2 cellular contexts compared by ENCODE assay signal in the genomic region with DNA sequence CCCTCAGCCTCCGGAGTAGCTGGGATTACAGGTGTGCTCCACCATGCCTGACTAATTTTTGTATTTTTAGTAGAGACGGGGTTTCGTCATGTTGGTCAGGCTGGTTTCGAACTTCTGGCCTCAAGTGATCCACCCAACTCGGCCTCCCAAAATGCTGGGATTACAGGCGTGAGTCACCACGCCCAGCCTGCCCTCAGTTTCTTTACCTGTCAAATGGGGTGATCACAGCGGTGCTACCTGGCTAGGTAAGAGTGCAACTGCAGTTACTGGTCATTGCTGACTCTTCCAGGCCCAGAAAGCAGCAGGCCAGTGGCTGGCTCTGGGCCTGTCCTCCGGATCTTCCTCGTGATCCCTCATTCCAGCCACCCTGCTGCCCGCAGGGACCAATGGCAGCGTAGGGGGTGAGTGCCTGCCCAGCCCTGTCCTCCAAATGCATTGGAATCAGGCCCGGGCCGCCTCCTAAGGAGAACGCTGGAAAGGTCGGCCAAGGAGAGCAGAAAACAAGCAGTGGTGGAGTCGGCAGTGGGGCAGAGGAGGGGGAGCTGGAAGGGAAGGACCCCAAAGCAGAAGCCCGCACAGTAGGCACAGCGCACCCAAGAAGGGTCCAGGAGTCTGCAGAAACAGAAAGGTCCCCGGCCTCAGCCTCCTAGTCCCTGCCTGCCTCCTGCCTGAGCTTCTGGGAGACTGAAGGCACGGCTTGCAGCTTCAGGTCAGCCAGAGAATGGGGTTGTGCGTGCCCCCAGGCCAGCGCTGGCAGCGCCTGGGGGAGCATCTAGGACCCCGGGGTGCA.
A peak's percentile ranks its signal among the peaks of the same experiment; 100 is the strongest.
TF ChIP-seq lines count a peak whose summit lies in the region.

No MANE protein-coding gene starts in this region.

TF ChIP-seq in A549, 52 proteins besides CTCF, POLR2A, EP300 and RAD21:
- TF ChIP-seq RFX5 (IDR thresholded peaks at IDR 0.05), result no peak
- TF ChIP-seq, protein P1, sequence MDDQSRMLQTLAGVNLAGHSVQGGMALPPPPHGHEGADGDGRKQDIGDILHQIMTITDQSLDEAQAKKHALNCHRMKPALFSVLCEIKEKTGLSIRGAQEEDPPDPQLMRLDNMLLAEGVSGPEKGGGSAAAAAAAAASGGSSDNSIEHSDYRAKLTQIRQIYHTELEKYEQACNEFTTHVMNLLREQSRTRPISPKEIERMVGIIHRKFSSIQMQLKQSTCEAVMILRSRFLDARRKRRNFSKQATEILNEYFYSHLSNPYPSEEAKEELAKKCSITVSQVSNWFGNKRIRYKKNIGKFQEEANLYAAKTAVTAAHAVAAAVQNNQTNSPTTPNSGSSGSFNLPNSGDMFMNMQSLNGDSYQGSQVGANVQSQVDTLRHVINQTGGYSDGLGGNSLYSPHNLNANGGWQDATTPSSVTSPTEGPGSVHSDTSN (IDR thresholded peaks at IDR 0.05), result no peak
- TF ChIP-seq, protein P2, sequence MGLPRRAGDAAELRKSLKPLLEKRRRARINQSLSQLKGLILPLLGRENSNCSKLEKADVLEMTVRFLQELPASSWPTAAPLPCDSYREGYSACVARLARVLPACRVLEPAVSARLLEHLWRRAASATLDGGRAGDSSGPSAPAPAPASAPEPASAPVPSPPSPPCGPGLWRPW (IDR thresholded peaks at IDR 0.05), result no peak
- TF ChIP-seq TFCP2L1 (CRISPR knock-in tag; IDR thresholded peaks at IDR 0.05), result no peak
- TF ChIP-seq CBX8 (IDR thresholded peaks at IDR 0.05), result no peak
- TF ChIP-seq, protein P3, sequence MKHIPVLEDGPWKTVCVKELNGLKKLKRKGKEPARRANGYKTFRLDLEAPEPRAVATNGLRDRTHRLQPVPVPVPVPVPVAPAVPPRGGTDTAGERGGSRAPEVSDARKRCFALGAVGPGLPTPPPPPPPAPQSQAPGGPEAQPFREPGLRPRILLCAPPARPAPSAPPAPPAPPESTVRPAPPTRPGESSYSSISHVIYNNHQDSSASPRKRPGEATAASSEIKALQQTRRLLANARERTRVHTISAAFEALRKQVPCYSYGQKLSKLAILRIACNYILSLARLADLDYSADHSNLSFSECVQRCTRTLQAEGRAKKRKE (CRISPR knock-in tag; IDR thresholded peaks at IDR 0.05; ENCODE audit: low read depth), result no peak
- no peak for TF ChIP-seq ZC3H11A (IDR thresholded peaks at IDR 0.05)
- TF ChIP-seq CEBPB (IDR thresholded peaks at IDR 0.05), result no peak

TF ChIP-seq in H1, 55 proteins besides CTCF, POLR2A, EP300 and RAD21:
- TF ChIP-seq KDM1A (IDR thresholded peaks at IDR 0.05; ENCODE audit: borderline replicate concordance, low read length), result 0 out of 2 replicates have a peak, but pooled peaks have one; percentile 20
- TF ChIP-seq RBBP5 (IDR thresholded peaks at IDR 0.05; ENCODE audit: borderline replicate concordance, low read depth, low read length), result no peak
